In the genomic region with DNA sequence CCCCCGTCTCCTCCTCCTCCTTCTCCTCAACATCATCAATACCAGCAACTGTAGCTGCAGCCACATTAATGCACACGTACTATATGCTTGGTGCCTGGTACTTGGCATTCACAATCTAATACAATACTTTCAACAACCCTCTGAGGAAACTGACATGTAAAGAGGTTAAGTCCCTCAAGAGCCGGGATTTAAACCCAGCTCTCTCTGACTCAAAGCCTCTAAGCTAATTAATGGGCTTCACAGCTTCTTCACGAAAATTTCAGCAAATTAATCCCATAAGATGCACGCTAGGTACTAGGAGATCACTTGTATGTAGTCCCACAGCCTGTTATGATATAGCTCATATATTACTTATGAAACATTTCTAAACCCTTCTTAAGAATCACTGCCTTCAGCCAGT, we compare ENCODE assay signal across 1 cellular context.
TF ChIP-seq lines count a peak whose summit lies in the region.

No MANE protein-coding gene starts in this region.

TF ChIP-seq in HepG2, 621 proteins besides CTCF, POLR2A, EP300 and RAD21 (continued from another document):
- TF ChIP-seq ATF4 (CRISPR knock-in tag; IDR thresholded peaks at IDR 0.05) (0 out of 4 replicates have a peak, but pooled peaks of 1 of the 2 experiments have one; percentile 6), MAFG (CRISPR knock-in tag; IDR thresholded peaks at IDR 0.05) (no peak), ZKSCAN8 (CRISPR knock-in tag; IDR thresholded peaks at IDR 0.05; ENCODE audit: borderline replicate concordance) (no peak), REXO4 (CRISPR knock-in tag; IDR thresholded peaks at IDR 0.05; ENCODE audit: borderline replicate concordance) (no peak), ZFP1 (CRISPR knock-in tag; IDR thresholded peaks at IDR 0.05) (no peak), CHD2 (IDR thresholded peaks at IDR 0.05; ENCODE audit: low read depth, low read length) (no peak)
